ENCODE assay signal across 29 cellular contexts in genomic region chr4:123673971-123674370, GRCh38.
A peak's percentile ranks its signal among the peaks of the same experiment; 100 is the strongest.
DNase-seq lines count a peak whose midpoint lies in the region; ATAC-seq, FAIRE-seq and TF ChIP-seq lines count a peak whose summit lies in the region.
"Had no signal": no experiment of that assay in that cellular context is flagged by ENCODE, and none has a peak within 500 bp of the region (broad histone marks: within the 10 kb centered on the region; RNA-seq: fewer than 3 reads in every experiment).

No MANE protein-coding gene starts in this region.

- no peaks in the 10 kb centered on the region for H3K36me3 Mint-ChIP-seq in MCF 10A (ENCODE audit: insufficient read depth, unreplicated experiment)
- H3K36me3 Mint-ChIP-seq in naive thymus-derived CD8-positive, alpha-beta T cell, result no peaks in the 10 kb centered on the region
- H3K36me3 Mint-ChIP-seq in effector memory CD8-positive, alpha-beta T cell (ENCODE audit: insufficient read depth), result no peaks in the 10 kb centered on the region
- H3K36me3 Mint-ChIP-seq: memory B cell, T-cell had no signal

- no peaks in the 10 kb centered on the region for H3K27me3 Mint-ChIP-seq in MCF 10A (ENCODE audit: insufficient read depth, unreplicated experiment)
- peaks cover 0 to 1% (median 0%) of the 10 kb centered on the region in 5 donors for H3K27me3 Mint-ChIP-seq in naive thymus-derived CD8-positive, alpha-beta T cell
- peaks cover 0 to 8% of the 10 kb centered on the region in 2 donors for H3K27me3 Mint-ChIP-seq in effector memory CD8-positive, alpha-beta T cell
- H3K27me3 Mint-ChIP-seq: progenitor cell of endocrine pancreas had no signal

- intact Hi-C loops in breast epithelium (cut with DNase I; ENCODE audit: low total_unique reads), result no loop called here
- intact Hi-C loops in MCF 10A (cut with micrococcal nuclease), result no loop called here

- H3K27ac ChIP-seq in breast epithelium (peak overlapping the region; percentile 27 to 28), skeletal muscle tissue (ENCODE audit: low read depth, low read length) (peak overlapping the region; percentile 25)
- H3K27ac ChIP-seq: ascending aorta, spleen, uterus had no signal

- no peak for TF ChIP-seq POLR2A in breast epithelium (IDR thresholded peaks at IDR 0.05)

- H3K9me3 Mint-ChIP-seq in MCF 10A (ENCODE audit: unreplicated experiment), result no peaks in the 10 kb centered on the region
- H3K9me3 Mint-ChIP-seq in naive thymus-derived CD8-positive, alpha-beta T cell, result no peaks in the 10 kb centered on the region
- H3K9me3 Mint-ChIP-seq in effector memory CD8-positive, alpha-beta T cell, result no peaks in the 10 kb centered on the region
- H3K9me3 Mint-ChIP-seq: activated CD4-positive, alpha-beta T cell treated with anti-CD3 and anti-CD28 coated beads, Interleukin-2, amount 10 ng/mL, durations not matched to agents 7 days and 5 days; endodermal cell; memory B cell; T-cell had no signal

- H3K9me3 ChIP-seq in breast epithelium, result no peaks in the 10 kb centered on the region
- no peaks in the 10 kb centered on the region for H3K9me3 ChIP-seq in skeletal muscle tissue (ENCODE audit: control insufficient read depth in 3 of 3, low read length in 3 of 3)
- H3K9me3 ChIP-seq: A549, ascending aorta, HAP-1, spleen, uterus had no signal

- no peak for DNase-seq in breast epithelium (ENCODE audit: low spot score in 2 of 2)
- no peak for DNase-seq in MCF 10A (ENCODE audit: unreplicated experiment)
- DNase-seq in RCC 7860 (ENCODE audit: low spot score), result peak; percentile 25
- peak; percentile 40 for DNase-seq in glomerular visceral epithelial cell (ENCODE audit: extremely low spot score)
- DNase-seq in hepatic stellate cell (ENCODE audit: low spot score), result no peak
- no peak for DNase-seq in naive thymus-derived CD8-positive, alpha-beta T cell
- DNase-seq in effector memory CD8-positive, alpha-beta T cell, result no peak
- DNase-seq: activated CD4-positive, alpha-beta T cell treated with anti-CD3 and anti-CD28 coated beads, Interleukin-2, amount 10 ng/mL, durations not matched to agents 7 days and 5 days; activated naive CD4-positive, alpha-beta T cell; C1 segment of cervical spinal cord; DMS153; endodermal cell; hippocampal formation; islet precursor cell; KBM-7; NCI-H2029 treated with DMSO at 0.1 percent for 48 hours; NCI-H524 treated with DMSO at 0.1 percent for 48 hours; SHP77 treated with DMSO at 0.1 percent for 48 hours; spleen; stimulated activated CD4-positive, alpha-beta T cell treated with anti-CD3 and anti-CD28 coated beads, Interleukin-4, amount 100 ng/mL, for 4 hours; T-cell; uterus had no signal

- CTCF ChIA-PET in MCF 10A (lab: Yijun Ruan, JAX), result interaction anchor here (1.3 kb wide), 1 partner anchor 588 kb away, joined by 3 read pairs; no protein-coding TSS in a partner anchor

- FAIRE-seq in RCC 7860 (lab: Jason Lieb, UNC), result peak; percentile 76
- FAIRE-seq: A549, colon had no signal

- no peaks in the 10 kb centered on the region for H3K36me3 ChIP-seq in breast epithelium
- H3K36me3 ChIP-seq in skeletal muscle tissue (ENCODE audit: control insufficient read depth in 3 of 3, insufficient read depth in 3 of 3, low read length in 3 of 3), result no peaks in the 10 kb centered on the region
- H3K36me3 ChIP-seq: ascending aorta, HAP-1, spleen, uterus had no signal

- H3K4me3 ChIP-seq in breast epithelium, result no peak overlapping the region
- H3K4me3 ChIP-seq in skeletal muscle tissue (ENCODE audit: low read length in 3 of 3), result no peak overlapping the region
- H3K4me3 ChIP-seq: A549, ascending aorta, HAP-1, spleen, uterus had no signal

- no peak for TF ChIP-seq CTCF in breast epithelium (IDR thresholded peaks at IDR 0.05)
- TF ChIP-seq CTCF in MCF 10A (IDR thresholded peaks at IDR 0.05; ENCODE audit: unreplicated experiment), result no peak

- H3K9ac ChIP-seq in skeletal muscle tissue (ENCODE audit: low read depth in 1 of 3, low read length in 3 of 3), result no peak overlapping the region

- no peak overlapping the region for H3K27ac Mint-ChIP-seq in MCF 10A (ENCODE audit: low read depth, unreplicated experiment)
- no peak overlapping the region for H3K27ac Mint-ChIP-seq in naive thymus-derived CD8-positive, alpha-beta T cell
- H3K27ac Mint-ChIP-seq in effector memory CD8-positive, alpha-beta T cell, result no peak overlapping the region
- H3K27ac Mint-ChIP-seq: activated CD4-positive, alpha-beta T cell treated with anti-CD3 and anti-CD28 coated beads, Interleukin-2, amount 10 ng/mL, durations not matched to agents 7 days and 5 days; endodermal cell; memory B cell; progenitor cell of endocrine pancreas; T-cell had no signal

- ATAC-seq in naive thymus-derived CD8-positive, alpha-beta T cell, result no peak
- ATAC-seq in effector memory CD8-positive, alpha-beta T cell (replicated peaks), result no peak
- ATAC-seq: A549, T-cell had no signal

- no peak overlapping the region for H3K4me3 Mint-ChIP-seq in MCF 10A (ENCODE audit: unreplicated experiment)
- no peak overlapping the region for H3K4me3 Mint-ChIP-seq in naive thymus-derived CD8-positive, alpha-beta T cell
- no peak overlapping the region for H3K4me3 Mint-ChIP-seq in effector memory CD8-positive, alpha-beta T cell
- H3K4me3 Mint-ChIP-seq: activated CD4-positive, alpha-beta T cell treated with anti-CD3 and anti-CD28 coated beads, Interleukin-2, amount 10 ng/mL, durations not matched to agents 7 days and 5 days; endodermal cell; memory B cell; T-cell had no signal

- no peaks in the 10 kb centered on the region for H3K27me3 ChIP-seq in breast epithelium
- no peaks in the 10 kb centered on the region for H3K27me3 ChIP-seq in skeletal muscle tissue (ENCODE audit: control insufficient read depth in 3 of 3, insufficient read depth in 3 of 3, low read length in 3 of 3)
- H3K27me3 ChIP-seq: ascending aorta, spleen, uterus had no signal

- H3K4me1 Mint-ChIP-seq in MCF 10A (ENCODE audit: insufficient read depth, unreplicated experiment), result peaks cover 14% of the 10 kb centered on the region
- H3K4me1 Mint-ChIP-seq in naive thymus-derived CD8-positive, alpha-beta T cell, result peaks cover 0 to 9% (median 2%) of the 10 kb centered on the region in 4 donors
- peaks cover 0 to 3% of the 10 kb centered on the region in 2 donors for H3K4me1 Mint-ChIP-seq in effector memory CD8-positive, alpha-beta T cell (ENCODE audit: low read depth in 2 of 2)

- H3K4me1 ChIP-seq in breast epithelium, result no peaks in the 10 kb centered on the region
- peaks cover 0 to 17% (median 6%) of the 10 kb centered on the region in 3 donors for H3K4me1 ChIP-seq in skeletal muscle tissue (ENCODE audit: control insufficient read depth in 3 of 3, insufficient read depth in 3 of 3, low read length in 3 of 3)
- H3K4me1 ChIP-seq: HAP-1 had no signal

- BruUV-seq in MCF 10A (replicated peaks; lab: Mats Ljungman, UMichigan), result no TSS peak

- POLR2A ChIA-PET in MCF 10A (lab: Yijun Ruan, JAX), result no interaction called here
- POLR2A ChIA-PET in naive thymus-derived CD8-positive, alpha-beta T cell (lab: Charles Lee), result no interaction called here

Comparison
In these comparisons a context has a peak if more than half of its experiments do, and no peak if none do; other contexts are left out.
1. DNase-seq: peak in RCC 7860 (single experiment) and glomerular visceral epithelial cell (single experiment); none in breast epithelium (0 of 2), MCF 10A (single experiment), hepatic stellate cell (single experiment), naive thymus-derived CD8-positive, alpha-beta T cell (0 of 10) and effector memory CD8-positive, alpha-beta T cell (0 of 3).